Comparison of ENCODE assay signal across 26 cellular contexts in genomic region chr10:120458432-120458831, GRCh38. TPM values are rescaled to one million over a fixed set of nuclear protein-coding genes. Genes with fewer than 3 reads are reported as not detected.
DNase-seq lines count a peak whose midpoint lies in the region; ATAC-seq and TF ChIP-seq lines count a peak whose summit lies in the region.
"Had no signal": no experiment of that assay in that cellular context is flagged by ENCODE, and none has a peak within 500 bp of the region (broad histone marks: within the 10 kb centered on the region; RNA-seq: fewer than 3 reads in every experiment).

No MANE protein-coding gene starts in this region.

- no peak for ATAC-seq in WTC11
- ATAC-seq: sciatic nerve had no signal

- H3K4me1 ChIP-seq in BE2C, result peaks cover 4% of the 10 kb centered on the region
- H3K4me1 ChIP-seq in esophagus muscularis mucosa, result peaks cover 6 to 22% (median 21%) of the 10 kb centered on the region in 4 donors
- H3K4me1 ChIP-seq in neural progenitor cell, result peaks cover 10% of the 10 kb centered on the region
- H3K4me1 ChIP-seq: parathyroid adenoma had no signal

- H3K27ac ChIP-seq in esophagus muscularis mucosa (replicated peaks in 1 of 4) (no peak overlapping the region), neural progenitor cell (no peak overlapping the region)
- H3K27ac ChIP-seq: cardiac muscle cell, parathyroid adenoma, RWPE1, upper lobe of left lung had no signal

- no peaks in the 10 kb centered on the region for H3K36me3 Mint-ChIP-seq in WTC11
- no peaks in the 10 kb centered on the region for H3K36me3 Mint-ChIP-seq in neural progenitor cell
- H3K36me3 Mint-ChIP-seq in activated naive CD8-positive, alpha-beta T cell treated with anti-CD3 and anti-CD28 coated beads for 36 hours, result no peaks in the 10 kb centered on the region
- H3K36me3 Mint-ChIP-seq: activated CD4-positive, alpha-beta memory T cell treated with anti-CD3 and anti-CD28 coated beads for 36 hours; CD4-positive, CD25-positive, alpha-beta regulatory T cell; memory B cell had no signal

- H3K27me3 ChIP-seq in BE2C (peaks cover 6% of the 10 kb centered on the region), esophagus muscularis mucosa (peaks cover 0 to 74% (median 19%) of the 10 kb centered on the region in 4 donors), neural progenitor cell (peaks cover 83% of the 10 kb centered on the region)

- peaks cover 74% of the 10 kb centered on the region for H3K27me3 Mint-ChIP-seq in WTC11 (ENCODE audit: low read depth)
- H3K27me3 Mint-ChIP-seq in neural progenitor cell (ENCODE audit: insufficient read depth, low read depth), result peaks cover 36% of the 10 kb centered on the region
- H3K27me3 Mint-ChIP-seq in activated naive CD8-positive, alpha-beta T cell treated with anti-CD3 and anti-CD28 coated beads for 36 hours, result peaks cover 47% of the 10 kb centered on the region

- H3K9me3 ChIP-seq in BE2C (no peaks in the 10 kb centered on the region), esophagus muscularis mucosa (no peaks in the 10 kb centered on the region), neural progenitor cell (ENCODE audit: low read depth) (no peaks in the 10 kb centered on the region)
- H3K9me3 ChIP-seq: MG63, upper lobe of left lung had no signal

- no peak overlapping the region for H3K4me2 ChIP-seq in neural progenitor cell

- H3K4me1 Mint-ChIP-seq in WTC11 (peaks cover 12% of the 10 kb centered on the region), neural progenitor cell (peaks cover 3% of the 10 kb centered on the region)
- H3K4me1 Mint-ChIP-seq in activated naive CD8-positive, alpha-beta T cell treated with anti-CD3 and anti-CD28 coated beads for 36 hours, result no peaks in the 10 kb centered on the region
- H3K4me1 Mint-ChIP-seq: CD4-positive, CD25-positive, alpha-beta regulatory T cell had no signal

- H4K20me1 ChIP-seq in neural progenitor cell (ENCODE audit: low read depth), result no peaks in the 10 kb centered on the region

- POLR2A ChIA-PET in WTC11 (lab: Charles Lee), result no interaction called here

- H2AFZ ChIP-seq in neural progenitor cell (replicated peaks), result no peak overlapping the region
- H2AFZ ChIP-seq: parathyroid adenoma had no signal

- no peak for TF ChIP-seq EP300 in esophagus muscularis mucosa (IDR thresholded peaks at IDR 0.05)

- H3K4me3 Mint-ChIP-seq in WTC11 (peak overlapping the region; percentile 72; the same call in 1 of the 2 replicates), neural progenitor cell (peak overlapping the region; percentile 75)
- no peak overlapping the region for H3K4me3 Mint-ChIP-seq in activated naive CD8-positive, alpha-beta T cell treated with anti-CD3 and anti-CD28 coated beads for 36 hours
- H3K4me3 Mint-ChIP-seq: activated B cell treated with CpG ODN at 0.5 μM for 24 hours; activated CD4-positive, alpha-beta memory T cell treated with anti-CD3 and anti-CD28 coated beads for 36 hours; CD4-positive, CD25-positive, alpha-beta regulatory T cell; memory B cell had no signal

- H3K9me3 Mint-ChIP-seq in WTC11 (no peaks in the 10 kb centered on the region), neural progenitor cell (no peaks in the 10 kb centered on the region)
- no peaks in the 10 kb centered on the region for H3K9me3 Mint-ChIP-seq in activated naive CD8-positive, alpha-beta T cell treated with anti-CD3 and anti-CD28 coated beads for 36 hours
- H3K9me3 Mint-ChIP-seq: activated B cell treated with CpG ODN at 0.5 μM for 24 hours; activated CD4-positive, alpha-beta memory T cell treated with anti-CD3 and anti-CD28 coated beads for 36 hours; memory B cell had no signal

- H3F3A ChIP-seq in neural progenitor cell (ENCODE audit: low read depth), result peaks cover 7% of the 10 kb centered on the region

- intact Hi-C loops in esophagus muscularis mucosa (cut with DNase I), result no loop called here

- H3K27ac Mint-ChIP-seq in WTC11, result no peak overlapping the region
- no peak overlapping the region for H3K27ac Mint-ChIP-seq in neural progenitor cell
- no peak overlapping the region for H3K27ac Mint-ChIP-seq in activated naive CD8-positive, alpha-beta T cell treated with anti-CD3 and anti-CD28 coated beads for 36 hours
- H3K27ac Mint-ChIP-seq: activated B cell treated with CpG ODN at 0.5 μM for 24 hours; activated CD4-positive, alpha-beta memory T cell treated with anti-CD3 and anti-CD28 coated beads for 36 hours; CD4-positive, CD25-positive, alpha-beta regulatory T cell; memory B cell had no signal

- H3K36me3 ChIP-seq in BE2C (no peaks in the 10 kb centered on the region), esophagus muscularis mucosa (no peaks in the 10 kb centered on the region), neural progenitor cell (no peaks in the 10 kb centered on the region)
- H3K36me3 ChIP-seq: cardiac muscle cell, MG63, upper lobe of left lung had no signal

- CTCF ChIA-PET in WTC11 (lab: Charles Lee), result interaction anchor here (2.1 kb wide), 1 partner anchor 35 kb away, joined by 5 read pairs; no protein-coding TSS in a partner anchor

- no peak for TF ChIP-seq POLR2A in esophagus muscularis mucosa (IDR thresholded peaks at IDR 0.05; ENCODE audit: low read depth)

- WGBS in esophagus muscularis mucosa, result 59% methylated on average over 4 of the region's 4 CpGs

- no peaks in the 10 kb centered on the region for H3K79me2 ChIP-seq in neural progenitor cell (ENCODE audit: low read depth)
- H3K79me2 ChIP-seq: parathyroid adenoma had no signal

- peak overlapping the region; percentile 64 for H3K4me3 ChIP-seq in BE2C (ENCODE audit: low read depth, low read length)
- H3K4me3 ChIP-seq in esophagus muscularis mucosa, result no peak overlapping the region
- H3K4me3 ChIP-seq in neural progenitor cell, result no peak overlapping the region
- no peak overlapping the region for H3K4me3 ChIP-seq in foreskin fibroblast (ENCODE audit: low read depth in 1 of 2, low read length in 2 of 2)
- H3K4me3 ChIP-seq: MG63 had no signal

- no peak for TF ChIP-seq CTCF in BE2C (IDR thresholded peaks at IDR 0.05; ENCODE audit: low read depth, low read length)
- no peak for TF ChIP-seq CTCF in WTC11 (IDR thresholded peaks at IDR 0.05)
- TF ChIP-seq CTCF in esophagus muscularis mucosa (IDR thresholded peaks at IDR 0.05), result no peak
- no peak for TF ChIP-seq CTCF in neural progenitor cell (IDR thresholded peaks at IDR 0.05)
- TF ChIP-seq CTCF in foreskin fibroblast (IDR thresholded peaks at IDR 0.05; ENCODE audit: low read depth, low read length), result no peak

- no peak overlapping the region for H3K9ac ChIP-seq in neural progenitor cell
- H3K9ac ChIP-seq: parathyroid adenoma had no signal

- no peak for DNase-seq in BE2C
- DNase-seq in WTC11 (ENCODE audit: low spot score), result no peak
- DNase-seq in esophagus muscularis mucosa (ENCODE audit: extremely low spot score), result peak; percentile 74
- DNase-seq in neural progenitor cell (ENCODE audit: low spot score), result no peak
- DNase-seq in foreskin fibroblast, result no peak
- DNase-seq in NOMO-1 treated with DMSO at 0.1 percent for 48 hours (lab: John Stamatoyannopoulos, UW; ENCODE audit: unreplicated experiment), result no peak
- DNase-seq in activated naive CD8-positive, alpha-beta T cell treated with anti-CD3 and anti-CD28 coated beads for 36 hours, result no peak
- no peak for DNase-seq in NCI-H146 (lab: John Stamatoyannopoulos, UW)
- DNase-seq: activated B cell treated with CpG ODN at 0.5 μM for 24 hours; activated CD4-positive, alpha-beta memory T cell treated with anti-CD3 and anti-CD28 coated beads for 36 hours; activated gamma-delta T cell; activated T-cell treated with anti-CD3 and anti-CD28 coated beads for 4 hours; CD4-positive, CD25-positive, alpha-beta regulatory T cell; HCEC 1CT; MG63; NCI-H1417 treated with DMSO at 0.1 percent for 48 hours; stimulated activated CD4-positive, alpha-beta T cell treated with anti-CD3 and anti-CD28 coated beads, Interleukin-15, amount 100 ng/mL, for 24 hours; T-helper 9 cell had no signal

TF ChIP-seq in WTC11, 78 proteins besides CTCF, POLR2A, EP300 and RAD21:
- no peak for TF ChIP-seq ZNF219 (CRISPR knock-in tag; IDR thresholded peaks at IDR 0.05; ENCODE audit: borderline replicate concordance)

RNA-seq across cellular contexts. Expression of gene PLPP4, which starts 1.4 kb away (rescaled TPM):
- 3.8 TPM for polyA plus RNA-seq in BE2C (2012; ENCODE audit: insufficient read depth, insufficient read length, low read depth)
- total RNA-seq in WTC11 (2021) (0.15 TPM in 1 of 3 replicates, not detected in the others), esophagus muscularis mucosa (1 to 10 TPM in 2 of 4 donors, under 1 TPM in 2; 0.84 to 2.1 (median 1.3) TPM), neural progenitor cell (ENCODE audit: low replicate concordance) (0.90 TPM in 1 of 2 replicates, not detected in the other)
- not detected for total RNA-seq in activated naive CD8-positive, alpha-beta T cell treated with anti-CD3 and anti-CD28 coated beads for 36 hours
- total RNA-seq: activated B cell treated with CpG ODN at 0.5 μM for 24 hours; activated CD4-positive, alpha-beta memory T cell treated with anti-CD3 and anti-CD28 coated beads for 36 hours; CD4-positive, CD25-positive, alpha-beta regulatory T cell had no signal
- polyA plus RNA-seq: adipose tissue; AG04450; CD4-positive, CD25-positive, alpha-beta regulatory T cell had no signal
